19 cellular contexts compared by ENCODE assay signal in genomic region chr14:66121859-66122258, GRCh38.
"Had no signal": no experiment of that assay in that cellular context is flagged by ENCODE, and none has a peak within 500 bp of the region (broad histone marks: within the 10 kb centered on the region; RNA-seq: fewer than 3 reads in every experiment).

No MANE protein-coding gene starts in this region.

- H3K4me3 ChIP-seq: coronary artery, esophagus muscularis mucosa, hepatocyte, prostate gland, skin epidermis, thyroid gland had no signal

- H3K27ac ChIP-seq: brain microvascular endothelial cell, coronary artery, esophagus muscularis mucosa, hepatocyte, prostate gland, skin epidermis, thyroid gland had no signal

- DNase-seq: activated CD4-positive, CD25-positive, alpha-beta regulatory T cell treated with anti-CD3 and anti-CD28 coated beads, Interleukin-2, amount 50 U/mL, for 72 hours; activated naive CD4-positive, alpha-beta T cell treated with Interleukin-2 at 50 U/mL for 16 hours; anterior cingulate cortex; brain microvascular endothelial cell; kidney glomerular epithelial cell; left ventricle myocardium superior; nephron progenitor cell; right cardiac atrium; stimulated activated CD4-positive, alpha-beta T cell treated with anti-CD3 and anti-CD28 coated beads, Interleukin-15, amount 100 ng/mL, for 24 hours; stimulated activated CD4-positive, alpha-beta T cell treated with anti-CD3 and anti-CD28 coated beads, Interleukin-4, amount 100 ng/mL, for 1 hour; stimulated activated naive B cell treated with anti-CD40 and anti-IgM and Interleukin-4, amounts not matched to agents 10 μg/mL and 1 μg/mL and 100 μg/mL, for 72 hours; thyroid gland had no signal

- H3K4me1 Mint-ChIP-seq: activated T-helper 17 cell treated with anti-CD3 and anti-CD28 coated beads, Interleukin-2, amount 50 U/mL, for 72 hours; central memory CD8-positive, alpha-beta T cell; nephron progenitor cell; stimulated activated naive B cell treated with anti-CD40 and anti-IgM and Interleukin-4, amounts not matched to agents 10 μg/mL and 1 μg/mL and 100 μg/mL, for 72 hours had no signal

- ATAC-seq: activated T-helper 17 cell treated with anti-CD3 and anti-CD28 coated beads, Interleukin-2, amount 50 U/mL, for 72 hours; left ventricle myocardium superior; right cardiac atrium; stimulated activated naive B cell treated with anti-CD40 and anti-IgM and Interleukin-4, amounts not matched to agents 10 μg/mL and 1 μg/mL and 100 μg/mL, for 72 hours had no signal

- H3K4me2 ChIP-seq: hepatocyte had no signal

- H3K4me3 Mint-ChIP-seq: activated T-helper 17 cell treated with anti-CD3 and anti-CD28 coated beads, Interleukin-2, amount 50 U/mL, for 72 hours; central memory CD8-positive, alpha-beta T cell; nephron progenitor cell; stimulated activated naive B cell treated with anti-CD40 and anti-IgM and Interleukin-4, amounts not matched to agents 10 μg/mL and 1 μg/mL and 100 μg/mL, for 72 hours had no signal

- H3K9me3 ChIP-seq: esophagus muscularis mucosa, prostate gland, thyroid gland had no signal

- H3K9me3 Mint-ChIP-seq: activated T-helper 17 cell treated with anti-CD3 and anti-CD28 coated beads, Interleukin-2, amount 50 U/mL, for 72 hours; central memory CD8-positive, alpha-beta T cell; nephron progenitor cell; stimulated activated naive B cell treated with anti-CD40 and anti-IgM and Interleukin-4, amounts not matched to agents 10 μg/mL and 1 μg/mL and 100 μg/mL, for 72 hours had no signal

- H3K79me2 ChIP-seq: hepatocyte had no signal

- H3K27me3 ChIP-seq: brain microvascular endothelial cell, esophagus muscularis mucosa, hepatocyte, thyroid gland had no signal

- H2AFZ ChIP-seq: hepatocyte had no signal

- H3K36me3 ChIP-seq: brain microvascular endothelial cell, esophagus muscularis mucosa, prostate gland, thyroid gland had no signal

- H3K4me1 ChIP-seq: esophagus muscularis mucosa, prostate gland, thyroid gland had no signal

- H3K36me3 Mint-ChIP-seq: stimulated activated naive B cell treated with anti-CD40 and anti-IgM and Interleukin-4, amounts not matched to agents 10 μg/mL and 1 μg/mL and 100 μg/mL, for 72 hours had no signal

- H3K27ac Mint-ChIP-seq: activated T-helper 17 cell treated with anti-CD3 and anti-CD28 coated beads, Interleukin-2, amount 50 U/mL, for 72 hours; nephron progenitor cell; stimulated activated naive B cell treated with anti-CD40 and anti-IgM and Interleukin-4, amounts not matched to agents 10 μg/mL and 1 μg/mL and 100 μg/mL, for 72 hours had no signal
